ENCODE assay signal across 12 cellular contexts in the genomic region with DNA sequence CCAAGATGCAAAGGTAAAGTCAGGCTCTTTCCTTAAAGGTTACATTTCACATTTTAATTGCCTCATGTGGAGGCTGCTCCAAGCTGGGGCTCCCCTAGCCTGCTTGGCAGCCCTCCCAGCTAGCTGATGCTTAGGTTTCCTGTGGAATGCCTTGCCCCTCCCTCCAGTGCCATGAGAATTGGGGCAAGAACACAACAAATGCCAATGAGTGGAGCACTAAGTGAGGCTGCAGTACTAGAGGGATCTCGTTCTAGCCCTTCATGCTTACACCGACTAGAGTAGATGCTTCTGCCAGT.
"Had no signal": no experiment of that assay in that cellular context is flagged by ENCODE, and none has a peak within 500 bp of the region (broad histone marks: within the 10 kb centered on the region; RNA-seq: fewer than 3 reads in every experiment).

No MANE protein-coding gene starts in this region.

- H3K27me3 ChIP-seq: foreskin keratinocyte, vagina had no signal

- H3K4me3 ChIP-seq: dorsolateral prefrontal cortex, vagina had no signal

- H3K27ac ChIP-seq: dorsolateral prefrontal cortex, foreskin keratinocyte, vagina had no signal

- DNase-seq: activated CD4-positive, CD25-positive, alpha-beta regulatory T cell; activated naive CD4-positive, alpha-beta T cell treated with anti-CD3 and anti-CD28 coated beads, Interleukin-2, amount 50 U/mL, for 16 hours; activated T-cell treated with anti-CD3 and anti-CD28 coated beads, Interleukin-2, amount 50 U/mL, for 1 hour; dorsolateral prefrontal cortex; mesendoderm; nephron progenitor cell; stimulated activated CD4-positive, alpha-beta T cell treated with anti-CD3 and anti-CD28 coated beads, Interleukin-4, amount 100 ng/mL, for 1 hour; stimulated activated CD8-positive, alpha-beta memory T cell treated with anti-CD3 and anti-CD28 coated beads, Interleukin-4, amount 100 ng/mL, for 48 hours; stimulated activated naive CD8-positive, alpha-beta T cell treated with anti-CD3 and anti-CD28 coated beads, Interleukin-15, Interleukin-2, amounts not matched to agents 100 U/mL and 50 U/mL, for 24 hours had no signal

- H3K36me3 ChIP-seq: vagina had no signal

- H3K4me1 ChIP-seq: foreskin keratinocyte, vagina had no signal

- ATAC-seq: esophagus mucosa; foreskin keratinocyte; stimulated activated naive CD8-positive, alpha-beta T cell treated with anti-CD3 and anti-CD28 coated beads, Interleukin-15, Interleukin-2, amounts not matched to agents 100 U/mL and 50 U/mL, for 24 hours had no signal

- H3K9me3 ChIP-seq: vagina had no signal
